Comparison of ENCODE assay signal across 9 cellular contexts in genomic region chr20:44247676-44248419, GRCh38. TPM values are rescaled to one million over a fixed set of nuclear protein-coding genes. Genes with fewer than 3 reads are reported as not detected.
A peak's percentile ranks its signal among the peaks of the same experiment; 100 is the strongest.
DNase-seq lines count a peak whose midpoint lies in the region; ATAC-seq, FAIRE-seq and TF ChIP-seq lines count a peak whose summit lies in the region.
"Had no signal": no experiment of that assay in that cellular context is flagged by ENCODE, and none has a peak within 500 bp of the region (broad histone marks: within the 10 kb centered on the region; RNA-seq: fewer than 3 reads in every experiment).

No MANE protein-coding gene starts in this region.

- no peaks in the 10 kb centered on the region for H3K9me3 ChIP-seq in OCI-LY1 (ENCODE audit: low read length)

- FAIRE-seq in GM18507 (lab: Jason Lieb, UNC) (no peak), GM19239 (lab: Jason Lieb, UNC) (no peak)

- no peaks in the 10 kb centered on the region for H3K4me1 ChIP-seq in OCI-LY1 (ENCODE audit: insufficient read depth, low read length, severe bottlenecking)

- no peak for ATAC-seq in HG02798 (IDR thresholded peaks at IDR 0.05; ENCODE audit: poor library complexity, unreplicated experiment)

- DNase-seq in GM18507 (ENCODE audit: extremely low spot score, insufficient read length, low read depth) (peak; percentile 28), coronary artery (ENCODE audit: low spot score) (no peak), midbrain (lab: John Stamatoyannopoulos, UW) (peak; percentile 5), H4 (ENCODE audit: low spot score) (no peak), GM19239 (ENCODE audit: insufficient read length, low spot score) (no peak), NCI-H1048 (lab: John Stamatoyannopoulos, UW) (no peak)
- DNase-seq: activated B cell treated with CpG ODN at 0.5 μM for 24 hours had no signal

- H2AFZ ChIP-seq in OCI-LY1 (ENCODE audit: low read length), result no peak overlapping the region

- H3K9me2 ChIP-seq in OCI-LY1 (ENCODE audit: low read depth, low read length), result no peaks in the 10 kb centered on the region

- no peaks in the 10 kb centered on the region for H3K79me2 ChIP-seq in OCI-LY1 (ENCODE audit: insufficient read depth, low read length)

- no peak overlapping the region for H3K27ac ChIP-seq in OCI-LY1 (ENCODE audit: low read depth, low read length, poor library complexity, severe bottlenecking)
- H3K27ac ChIP-seq in coronary artery, result no peak overlapping the region

- no peak overlapping the region for H3K9ac ChIP-seq in OCI-LY1 (ENCODE audit: low read length)

- no peak overlapping the region for H3K4me2 ChIP-seq in OCI-LY1 (ENCODE audit: low read length)

- H3F3A ChIP-seq in OCI-LY1 (ENCODE audit: insufficient read depth, low read length), result no peaks in the 10 kb centered on the region

- peak; percentile 65 for TF ChIP-seq CTCF in OCI-LY1 (IDR thresholded peaks at IDR 0.05; ENCODE audit: low read length)
- TF ChIP-seq CTCF in coronary artery (IDR thresholded peaks at IDR 0.05), result no peak

- no peaks in the 10 kb centered on the region for H4K20me1 ChIP-seq in OCI-LY1 (ENCODE audit: insufficient read depth, low read length)

- no peaks in the 10 kb centered on the region for H3K36me3 ChIP-seq in OCI-LY1 (ENCODE audit: insufficient read depth, low read length)

- H3K4me3 ChIP-seq in OCI-LY1 (ENCODE audit: low read depth, low read length, poor library complexity, severe bottlenecking) (no peak overlapping the region), coronary artery (peak overlapping the region; percentile 63)

- no peaks in the 10 kb centered on the region for H3K27me3 ChIP-seq in OCI-LY1 (ENCODE audit: insufficient read depth, low read length)

RNA-seq across cellular contexts. Expression of gene GDAP1L1, which starts 0.7 kb away (rescaled TPM):
- total RNA-seq in H4 (2014; rRNA removed; shearing (Covaris generic)), result 0.08 TPM in 1 of 2 replicates, not detected in the other
- total RNA-seq: activated B cell treated with CpG ODN at 0.5 μM for 24 hours had no signal

RNA-seq across cellular contexts. Expression of gene OSER1, which starts 37.3 kb away (rescaled TPM):
- 57.7 and 76.0 TPM in 2 replicates for total RNA-seq in H4 (2014; rRNA removed; shearing (Covaris generic))

Comparison
In these comparisons a context has a peak if more than half of its experiments do, and no peak if none do; other contexts are left out.
1. DNase-seq: peak in GM18507 (single experiment) and midbrain (single experiment); none in coronary artery (single experiment), H4 (single experiment), GM19239 (single experiment) and NCI-H1048 (single experiment).